Comparison of ENCODE assay signal across 9 cellular contexts in the genomic region with DNA sequence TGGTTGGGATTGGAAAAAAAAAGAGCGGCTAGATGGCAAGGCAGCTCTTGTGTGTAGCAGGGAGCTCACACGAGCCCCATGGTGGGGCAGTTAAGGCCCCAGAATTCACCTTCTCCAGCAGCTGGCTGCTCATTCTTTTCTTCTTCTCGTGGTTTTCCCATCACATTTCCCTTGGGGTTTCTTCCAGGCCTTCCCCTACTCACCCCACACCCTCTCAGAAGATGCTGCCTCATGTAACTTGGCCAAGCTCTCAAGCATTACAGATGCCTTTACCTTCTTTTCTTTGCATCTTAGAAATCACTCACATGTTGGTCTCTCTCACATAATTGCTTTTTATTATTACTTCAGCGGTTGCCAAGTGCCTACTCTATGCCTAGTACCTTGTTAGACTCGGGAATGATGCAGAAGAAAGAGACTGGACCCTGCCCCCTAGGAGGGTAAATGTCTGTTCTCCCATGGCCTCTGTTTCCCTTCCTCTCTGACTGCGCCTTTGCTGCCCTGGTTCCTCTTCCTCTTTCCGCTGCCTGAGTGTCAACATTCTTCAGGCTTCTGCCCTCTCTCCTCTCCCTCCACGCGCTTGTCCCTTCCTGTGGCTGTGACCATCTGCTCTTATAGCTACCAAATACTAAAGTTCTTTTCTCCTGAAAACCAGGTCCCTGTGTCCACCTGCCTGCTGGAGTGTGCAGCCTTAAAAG. TPM values are rescaled to one million over a fixed set of nuclear protein-coding genes. Genes with fewer than 3 reads are reported as not detected.
DNase-seq lines count a peak whose midpoint lies in the region; ATAC-seq, FAIRE-seq and TF ChIP-seq lines count a peak whose summit lies in the region.
"Had no signal": no experiment of that assay in that cellular context is flagged by ENCODE, and none has a peak within 500 bp of the region (broad histone marks: within the 10 kb centered on the region; RNA-seq: fewer than 3 reads in every experiment).

No MANE protein-coding gene starts in this region.

- H3K4me1 ChIP-seq in psoas muscle (peaks cover 52% of the 10 kb centered on the region), prostate gland (replicated peaks) (no peaks in the 10 kb centered on the region)

- intact Hi-C loops in psoas muscle (cut with DNase I) (loop anchor here (2.0 kb wide), 1 partner anchor 28 kb away; a partner anchor contains a TSS), prostate gland (cut with DNase I) (no loop called here)

- TF ChIP-seq POLR2A in GM12891 (IDR thresholded peaks at IDR 0.05; ENCODE audit: low read depth, low read length): no peak
- TF ChIP-seq POLR2A in prostate gland (IDR thresholded peaks at IDR 0.05): no peak

- no peaks in the 10 kb centered on the region for H3K27me3 ChIP-seq in psoas muscle (ENCODE audit: insufficient read depth in 3 of 3, low read length in 2 of 3)
- no peaks in the 10 kb centered on the region for H3K27me3 ChIP-seq in prostate gland (replicated peaks; ENCODE audit: insufficient read depth)

- FAIRE-seq in GM12891 (lab: Jason Lieb, UNC): peak; percentile 56
- FAIRE-seq: TTC549 had no signal

- H3K4me3 ChIP-seq in psoas muscle (no peak overlapping the region), prostate gland (no peak overlapping the region)

- no peak for DNase-seq in GM12891 (ENCODE audit: insufficient read length, low spot score)
- peak; percentile 20 for DNase-seq in RPMI8226
- DNase-seq in fibroblast of gingiva (ENCODE audit: low read depth): peak; percentile 73
- DNase-seq in psoas muscle: no peak
- DNase-seq in COLO829 (ENCODE audit: low spot score): no peak
- no peak for DNase-seq in prostate gland (ENCODE audit: low spot score)

- TF ChIP-seq CTCF in psoas muscle (IDR thresholded peaks at IDR 0.05) (no peak), prostate gland (IDR thresholded peaks at IDR 0.05) (no peak)

- H3K36me3 ChIP-seq in psoas muscle (ENCODE audit: insufficient read depth in 1 of 2, low read depth in 1 of 2) (peaks cover 0 to 4% of the 10 kb centered on the region in 2 donors), prostate gland (no peaks in the 10 kb centered on the region)

- peak overlapping the region; percentile 83 for H3K27ac ChIP-seq in psoas muscle
- H3K27ac ChIP-seq in prostate gland: no peak overlapping the region

- WGBS in psoas muscle, 3 donors: 62 to 72% (median 65%) methylated on average over 9 of the region's 9 CpGs
- 80% methylated on average over 9 of the region's 9 CpGs for WGBS in prostate gland

- ATAC-seq in psoas muscle (no peak), HG03520 (IDR thresholded peaks at IDR 0.05; ENCODE audit: unreplicated experiment) (no peak), GM21528 (IDR thresholded peaks at IDR 0.05; ENCODE audit: low FRiP score, unreplicated experiment) (no peak)

- H3K9me3 ChIP-seq in psoas muscle: no peaks in the 10 kb centered on the region
- no peaks in the 10 kb centered on the region for H3K9me3 ChIP-seq in prostate gland

TF ChIP-seq in GM12891, 5 proteins besides CTCF, POLR2A, EP300 and RAD21:
- TF ChIP-seq PAX5 (IDR thresholded peaks at IDR 0.05; ENCODE audit: insufficient read depth, low read length, severe bottlenecking): no peak
- TF ChIP-seq SPI1 (IDR thresholded peaks at IDR 0.05; ENCODE audit: low read depth, low read length): peak; percentile 91
TF ChIP-seq in GM12891: peak in this region for 1.

RNA-seq across cellular contexts. Expression of a gene that starts 28.6 kb away (rescaled TPM):
- polyA plus RNA-seq in GM12891 (2012; ENCODE audit: low read depth, missing spikeins): 7.4 TPM
- total RNA-seq in psoas muscle (10 to 100 TPM; 19.4 to 47.2 (median 38.4) TPM), prostate gland (10 to 100 TPM; 21.2 to 24.1 TPM)
- 100 to 1,000 TPM in 1 of 3 donors, 10 to 100 TPM in 2; 13.5 to 187 (median 25.0) TPM for polyA plus RNA-seq in psoas muscle

Comparison
In these comparisons a context has a peak if more than half of its experiments do, and no peak if none do; other contexts are left out.
1. DNase-seq: peak in RPMI8226 (single experiment) and fibroblast of gingiva (single experiment); none in GM12891 (single experiment), psoas muscle (0 of 2), COLO829 (single experiment) and prostate gland (single experiment).